Comparison of ENCODE assay signal across 23 cellular contexts in genomic region chr3:148758303-148758884, GRCh38.
"Had no signal": no experiment of that assay in that cellular context is flagged by ENCODE, and none has a peak within 500 bp of the region (broad histone marks: within the 10 kb centered on the region; RNA-seq: fewer than 3 reads in every experiment).

No MANE protein-coding gene starts in this region.

- H3K36me3 Mint-ChIP-seq: activated CD4-positive, alpha-beta memory T cell treated with anti-CD3 and anti-CD28 coated beads for 36 hours; activated naive CD8-positive, alpha-beta T cell treated with anti-CD3 and anti-CD28 coated beads for 36 hours; brain; memory B cell; naive B cell had no signal

- H3K27ac Mint-ChIP-seq: activated B cell treated with CpG ODN at 0.5 μM for 24 hours; activated CD4-positive, alpha-beta memory T cell treated with anti-CD3 and anti-CD28 coated beads for 36 hours; activated naive CD8-positive, alpha-beta T cell treated with anti-CD3 and anti-CD28 coated beads for 36 hours; activated T-helper 17 cell treated with anti-CD3 and anti-CD28 coated beads, Interleukin-2, amount 50 U/mL, for 72 hours; endodermal cell; memory B cell; naive B cell; T-helper 2 cell treated with Interferon-gamma antibody and Interleukin-4, amounts not matched to agents 5 μg/mL and 100 μg/mL, for 36 hours had no signal

- H3K4me1 ChIP-seq: gastrocnemius medialis, right atrium auricular region, transverse colon, vagina had no signal

- H3K4me3 Mint-ChIP-seq: activated B cell treated with CpG ODN at 0.5 μM for 24 hours; activated CD4-positive, alpha-beta memory T cell treated with anti-CD3 and anti-CD28 coated beads for 36 hours; activated naive CD8-positive, alpha-beta T cell treated with anti-CD3 and anti-CD28 coated beads for 36 hours; activated T-helper 17 cell treated with anti-CD3 and anti-CD28 coated beads, Interleukin-2, amount 50 U/mL, for 72 hours; endodermal cell; memory B cell; naive B cell; T-helper 2 cell treated with Interferon-gamma antibody and Interleukin-4, amounts not matched to agents 5 μg/mL and 100 μg/mL, for 36 hours had no signal

- H3K27me3 ChIP-seq: gastrocnemius medialis, heart left ventricle, right atrium auricular region, transverse colon, vagina had no signal

- ATAC-seq: activated T-helper 17 cell treated with anti-CD3 and anti-CD28 coated beads, Interleukin-2, amount 50 U/mL, for 72 hours; heart left ventricle; mucosa of descending colon had no signal

- H3K4me1 Mint-ChIP-seq: activated B cell treated with CpG ODN at 0.5 μM for 24 hours; activated naive CD8-positive, alpha-beta T cell treated with anti-CD3 and anti-CD28 coated beads for 36 hours; activated T-helper 17 cell treated with anti-CD3 and anti-CD28 coated beads, Interleukin-2, amount 50 U/mL, for 72 hours; endodermal cell; memory B cell; naive B cell had no signal

- H3K9me3 ChIP-seq: gastrocnemius medialis, mucosa of descending colon, right atrium auricular region, transverse colon, vagina had no signal

- DNase-seq: activated B cell treated with CpG ODN at 0.5 μM for 24 hours; activated CD4-positive, alpha-beta memory T cell treated with anti-CD3 and anti-CD28 coated beads for 36 hours; activated CD4-positive, alpha-beta T cell treated with anti-CD3 and anti-CD28 coated beads for 4 hours; activated naive CD4-positive, alpha-beta T cell; activated naive CD8-positive, alpha-beta T cell treated with anti-CD3 and anti-CD28 coated beads for 36 hours; caudate nucleus; endodermal cell; gastrocnemius medialis; heart left ventricle; mucosa of descending colon; naive B cell; posterior cingulate gyrus; stimulated activated CD4-positive, alpha-beta T cell treated with anti-CD3 and anti-CD28 coated beads, Interleukin-2, amount 100 ng/mL, for 24 hours; stimulated activated naive CD4-positive, alpha-beta T cell treated with Interleukin-2 at 50 U/mL for 16 hours; substantia nigra; transverse colon had no signal

- H3K36me3 ChIP-seq: gastrocnemius medialis, heart left ventricle, right atrium auricular region, transverse colon, vagina had no signal

- H3K4me3 ChIP-seq: gastrocnemius medialis, heart left ventricle, mucosa of descending colon, right atrium auricular region, transverse colon, vagina had no signal

- H3K27ac ChIP-seq: epithelial cell of prostate, gastrocnemius medialis, heart left ventricle, right atrium auricular region, transverse colon, vagina had no signal

- H3K27me3 Mint-ChIP-seq: activated B cell treated with CpG ODN at 0.5 μM for 24 hours; activated CD4-positive, alpha-beta memory T cell treated with anti-CD3 and anti-CD28 coated beads for 36 hours; activated naive CD8-positive, alpha-beta T cell treated with anti-CD3 and anti-CD28 coated beads for 36 hours; activated T-helper 17 cell treated with anti-CD3 and anti-CD28 coated beads, Interleukin-2, amount 50 U/mL, for 72 hours; memory B cell had no signal

- H3K9me3 Mint-ChIP-seq: activated B cell treated with CpG ODN at 0.5 μM for 24 hours; activated naive CD8-positive, alpha-beta T cell treated with anti-CD3 and anti-CD28 coated beads for 36 hours; activated T-helper 17 cell treated with anti-CD3 and anti-CD28 coated beads, Interleukin-2, amount 50 U/mL, for 72 hours; endodermal cell; memory B cell; T-helper 2 cell treated with Interferon-gamma antibody and Interleukin-4, amounts not matched to agents 5 μg/mL and 100 μg/mL, for 36 hours had no signal
